8 cellular contexts compared by ENCODE assay signal in the genomic region with DNA sequence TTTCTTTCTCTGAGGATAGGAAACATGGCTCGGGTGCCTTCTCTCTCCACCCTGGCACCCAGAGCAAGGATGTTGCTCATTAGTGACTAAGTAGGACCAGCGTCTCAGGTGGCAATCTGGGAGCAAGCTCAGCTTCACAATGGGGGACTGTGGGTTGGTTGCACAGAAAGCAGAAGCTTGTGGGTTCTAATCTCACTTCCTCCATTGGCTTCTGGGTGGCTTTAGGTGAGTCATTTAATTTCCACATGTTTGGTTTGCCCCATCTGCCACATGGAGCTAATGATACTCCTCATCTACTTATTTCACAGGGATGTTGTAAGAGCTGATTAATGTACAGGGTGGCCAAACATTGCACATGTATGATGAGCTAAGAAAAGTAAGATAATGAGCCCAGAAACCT.
DNase-seq lines count a peak whose midpoint lies in the region; ATAC-seq and TF ChIP-seq lines count a peak whose summit lies in the region.

No MANE protein-coding gene starts in this region.

- TF ChIP-seq CTCF in AG04449 (IDR thresholded peaks at IDR 0.05; ENCODE audit: insufficient read depth, low read length, missing control alignments) (no peak), astrocyte of the spinal cord (IDR thresholded peaks at IDR 0.05; ENCODE audit: low read depth, low read length) (no peak), coronary artery (IDR thresholded peaks at IDR 0.05) (no peak)

- CTCF ChIA-PET in AG04449 (lab: Yijun Ruan, JAX): interaction anchor here (1.1 kb wide), 1 partner anchor 9 kb away, joined by 5 read pairs; no protein-coding TSS in a partner anchor

- peak; percentile 95 for ATAC-seq in GM18511 (IDR thresholded peaks at IDR 0.05; ENCODE audit: unreplicated experiment)
- peak; percentile 93 for ATAC-seq in HG02870 (IDR thresholded peaks at IDR 0.05; ENCODE audit: unreplicated experiment)

- POLR2A ChIA-PET in AG04449 (lab: Yijun Ruan, JAX): interaction anchor here (1.0 to 1.2 kb wide), 2 partner anchors 9 to 59 kb away, joined by 3 read pairs; no protein-coding TSS in a partner anchor

- H3K4me3 ChIP-seq in AG04449 (ENCODE audit: low read depth, low read length) (no peak overlapping the region), astrocyte of the spinal cord (ENCODE audit: low read depth, low read length) (no peak overlapping the region), coronary artery (no peak overlapping the region)

- no peak overlapping the region for H3K27ac ChIP-seq in coronary artery

- DNase-seq in AG04449 (ENCODE audit: low read depth, low spot score) (peak; percentile 38), NOMO-1 treated with dmso at 0.1 percent for 144 hours (lab: John Stamatoyannopoulos, UW; ENCODE audit: unreplicated experiment) (peak; percentile 91), astrocyte of the spinal cord (ENCODE audit: low read depth, low spot score) (peak; percentile 76), pons (ENCODE audit: low spot score) (peak; percentile 59), coronary artery (ENCODE audit: low spot score) (no peak), NCI-H1930 (lab: John Stamatoyannopoulos, UW) (no peak)

- in situ Hi-C loops in astrocyte of the spinal cord (cut with HindIII; ENCODE audit: low sequenced_read_pairs): no loop called here

Comparison
In these comparisons a context has a peak if more than half of its experiments do, and no peak if none do; other contexts are left out.
1. DNase-seq: peak in AG04449 (single experiment), NOMO-1 treated with dmso at 0.1 percent for 144 hours (single experiment), astrocyte of the spinal cord (single experiment) and pons (single experiment); none in coronary artery (single experiment) and NCI-H1930 (0 of 2).